In genomic region chr6:152625213-152625612, GRCh38 we compare ENCODE assay signal across 15 cellular contexts.
"Had no signal": no experiment of that assay in that cellular context is flagged by ENCODE, and none has a peak within 500 bp of the region (broad histone marks: within the 10 kb centered on the region; RNA-seq: fewer than 3 reads in every experiment).

No MANE protein-coding gene starts in this region.

- H3K27ac ChIP-seq: pancreas, sigmoid colon, thoracic aorta, upper lobe of right lung had no signal

- H3K9me3 ChIP-seq: pancreas, sigmoid colon, thoracic aorta, upper lobe of right lung had no signal

- ATAC-seq: left cardiac atrium, pancreas, upper lobe of right lung had no signal

- H3K4me3 ChIP-seq: lung, pancreas, sigmoid colon, spleen, thoracic aorta, upper lobe of right lung had no signal

- H3K27me3 ChIP-seq: pancreas, sigmoid colon, spleen, upper lobe of right lung had no signal

- H3K36me3 ChIP-seq: pancreas, sigmoid colon, thoracic aorta, upper lobe of right lung had no signal

- H3K4me1 ChIP-seq: pancreas, sigmoid colon, upper lobe of right lung had no signal

- DNase-seq: activated B cell treated with CpG ODN at 0.5 μM for 24 hours; activated CD4-positive, alpha-beta T cell treated with anti-CD3 and anti-CD28 coated beads for 48 hours; activated naive CD4-positive, alpha-beta T cell treated with Interleukin-2 at 50 U/mL for 16 hours; anterior cingulate cortex; cerebellar nuclear complex; effector CD8-positive, alpha-beta T cell; foreskin melanocyte; head of caudate nucleus; left cardiac atrium; pancreas; sigmoid colon; spleen; upper lobe of right lung had no signal
